Comparison of ENCODE assay signal across 8 cellular contexts in genomic region chr10:96587255-96588059, GRCh38. TPM values are rescaled to one million over a fixed set of nuclear protein-coding genes. Genes with fewer than 3 reads are reported as not detected.
A peak's percentile ranks its signal among the peaks of the same experiment; 100 is the strongest.
DNase-seq lines count a peak whose midpoint lies in the region; ATAC-seq and TF ChIP-seq lines count a peak whose summit lies in the region.

No MANE protein-coding gene starts in this region.

- CTCF ChIA-PET in T-cell (lab: Charles Lee): interaction anchor here in 1 of 2 donors (0.7 kb wide), 1 partner anchor 53 kb away, joined by 4 read pairs; no protein-coding TSS in a partner anchor

- H3K36me3 ChIP-seq in tibial nerve: no peaks in the 10 kb centered on the region

- peaks cover 0 to 3% of the 10 kb centered on the region in 2 donors for H3K27me3 Mint-ChIP-seq in T-cell

- peak overlapping the region; percentile 93 to 99 (median 94) for H3K27ac ChIP-seq in tibial nerve

- ATAC-seq in T-cell (replicated peaks in 1 of 4): peak; percentile 35 to 43 (median 42)
- no peak for ATAC-seq in HG03280 (IDR thresholded peaks at IDR 0.05; ENCODE audit: unreplicated experiment)

- 4 to 7% methylated on average over 20 to 25 of the region's 25 CpGs for WGBS in tibial nerve, 2 donors

- H3K4me3 Mint-ChIP-seq in T-cell: no peak overlapping the region

- TF ChIP-seq CTCF in epithelial cell of esophagus (IDR thresholded peaks at IDR 0.05; ENCODE audit: insufficient read depth, low read depth, low read length, missing control alignments) (no peak), tibial nerve (IDR thresholded peaks at IDR 0.05) (no peak)

- POLR2A ChIA-PET in T-cell (lab: Charles Lee): interaction anchor here (0.5 to 0.7 kb wide), 4 partner anchors 38 to 1021 kb away, joined by 3 to 5 read pairs (median 3); no protein-coding TSS in a partner anchor

- H3K27ac Mint-ChIP-seq in T-cell: no peak overlapping the region

- H3K4me3 ChIP-seq in epithelial cell of esophagus (ENCODE audit: low read length) (peak overlapping the region; percentile 63), tibial nerve (peak overlapping the region; percentile 51 to 91 (median 82))

- no peaks in the 10 kb centered on the region for H3K36me3 Mint-ChIP-seq in T-cell

- peak; percentile 26 for DNase-seq in activated CD4-positive, CD25-positive, alpha-beta regulatory T cell treated with anti-CD3 and anti-CD28 coated beads, Interleukin-2, amount 50 U/mL, for 16 hours (ENCODE audit: low read depth, low spot score)
- no peak for DNase-seq in activated CD4-positive, CD25-positive, alpha-beta regulatory T cell treated with anti-CD3 and anti-CD28 coated beads, Interleukin-2, amount 50 U/mL, for 72 hours
- peak; percentile 77 to 78 for DNase-seq in Kasumi-1 (lab: John Stamatoyannopoulos, UW)
- peak in 11 of 34 experiments; percentile 10 to 62 (median 25) for DNase-seq in T-cell
- DNase-seq in epithelial cell of esophagus (ENCODE audit: low read depth): peak; percentile 69
- peak; percentile 53 for DNase-seq in mucosa of gallbladder (ENCODE audit: low spot score)
- peak; percentile 27 to 53 for DNase-seq in tibial nerve (ENCODE audit: low spot score in 2 of 2)

- TF ChIP-seq POLR2A in tibial nerve (IDR thresholded peaks at IDR 0.05): peak in 1 of 2 donors; percentile 8

- peaks cover 38 to 43% (median 41%) of the 10 kb centered on the region in 3 donors for H3K4me1 Mint-ChIP-seq in T-cell

- TF ChIP-seq EP300 in tibial nerve (IDR thresholded peaks at IDR 0.05): no peak

- H3K4me1 ChIP-seq in tibial nerve: peaks cover 0 to 49% (median 20%) of the 10 kb centered on the region in 4 donors

- no peaks in the 10 kb centered on the region for H3K9me3 ChIP-seq in tibial nerve

- no peaks in the 10 kb centered on the region for H3K27me3 ChIP-seq in tibial nerve

- H3K9me3 Mint-ChIP-seq in T-cell: no peaks in the 10 kb centered on the region

RNA-seq across cellular contexts. Expression of gene TM9SF3, which starts 0.6 kb away (rescaled TPM):
- total RNA-seq in T-cell: 10 to 100 TPM; 72.1 to 95.7 (median 80.5) TPM
- total RNA-seq in mucosa of gallbladder: 263 TPM
- total RNA-seq in tibial nerve: 10 to 100 TPM; 79.5 to 98.8 (median 90.2) TPM
